ENCODE assay signal across 8 cellular contexts in genomic region chr3:4824948-4825325, GRCh38.
DNase-seq lines count a peak whose midpoint lies in the region; FAIRE-seq and TF ChIP-seq lines count a peak whose summit lies in the region.

No MANE protein-coding gene starts in this region.

- no peak overlapping the region for H3K4me2 ChIP-seq in fibroblast of lung (ENCODE audit: extremely low read depth, insufficient read depth, low read length)

- H3K27me3 ChIP-seq in fibroblast of lung (ENCODE audit: control insufficient read depth, insufficient read depth, low read length) (no peaks in the 10 kb centered on the region), skeletal muscle tissue (ENCODE audit: control insufficient read depth in 3 of 3, insufficient read depth in 3 of 3, low read length in 3 of 3) (no peaks in the 10 kb centered on the region)

- peak; percentile 74 for DNase-seq in H54 (ENCODE audit: insufficient read length, low spot score)
- DNase-seq in SW480 (ENCODE audit: low spot score): peak; percentile 92
- DNase-seq in fibroblast of lung (ENCODE audit: low read depth in 2 of 2): peak; percentile 37 to 91
- DNase-seq in MV-4-11 (lab: John Stamatoyannopoulos, UW): no peak
- DNase-seq in hippocampal formation (lab: John Stamatoyannopoulos, UW): no peak
- DNase-seq in NCI-H187 (lab: John Stamatoyannopoulos, UW): no peak
- no peak for DNase-seq in NCI-H1417 (lab: John Stamatoyannopoulos, UW)

- H3K36me3 ChIP-seq in fibroblast of lung (ENCODE audit: control insufficient read depth, insufficient read depth, low read length): no peaks in the 10 kb centered on the region
- H3K36me3 ChIP-seq in skeletal muscle tissue (ENCODE audit: control insufficient read depth in 3 of 3, insufficient read depth in 3 of 3, low read length in 3 of 3): peaks cover 0 to 2% (median 2%) of the 10 kb centered on the region in 3 donors

- H3K79me2 ChIP-seq in fibroblast of lung (ENCODE audit: control insufficient read depth, insufficient read depth, low read length): no peaks in the 10 kb centered on the region

- H3K4me1 ChIP-seq in fibroblast of lung (ENCODE audit: control insufficient read depth, extremely low read depth, insufficient read depth, low read length) (peaks cover 4% of the 10 kb centered on the region), skeletal muscle tissue (ENCODE audit: control insufficient read depth in 3 of 3, insufficient read depth in 3 of 3, low read length in 3 of 3) (peaks cover 52 to 68% (median 58%) of the 10 kb centered on the region in 3 donors)

- H3K9ac ChIP-seq in fibroblast of lung (ENCODE audit: insufficient read depth, low read length): no peak overlapping the region
- peak overlapping the region; percentile 26 to 89 (median 43) for H3K9ac ChIP-seq in skeletal muscle tissue (ENCODE audit: low read depth in 1 of 3, low read length in 3 of 3)

- no peak overlapping the region for H2AFZ ChIP-seq in fibroblast of lung (ENCODE audit: low read length)

- H3K4me3 ChIP-seq in fibroblast of lung (replicated peaks in 1 of 4; ENCODE audit: control extremely low read depth in 1 of 4, insufficient read depth in 1 of 4, low read depth in 3 of 4, low read length in 4 of 4): no peak overlapping the region
- peak overlapping the region in 2 of 3 donors; percentile 5 to 42 for H3K4me3 ChIP-seq in skeletal muscle tissue (ENCODE audit: low read length in 3 of 3)

- no peaks in the 10 kb centered on the region for H4K20me1 ChIP-seq in fibroblast of lung (ENCODE audit: control insufficient read depth, extremely low read depth, insufficient read depth, low read length)

- H3K9me3 ChIP-seq in fibroblast of lung (ENCODE audit: control insufficient read depth, insufficient read depth, low read depth, low read length) (no peaks in the 10 kb centered on the region), skeletal muscle tissue (ENCODE audit: control insufficient read depth in 3 of 3, low read length in 3 of 3) (no peaks in the 10 kb centered on the region)

- peak; percentile 48 for FAIRE-seq in H54 (lab: Jason Lieb, UNC)

- TF ChIP-seq POLR2A in H54 (IDR thresholded peaks at IDR 0.05; ENCODE audit: low read depth, low read length): no peak

- no peak for TF ChIP-seq CTCF in fibroblast of lung (conservative IDR thresholded peaks at IDR 0.05 in 1 of 2, IDR thresholded peaks at IDR 0.05 in 1 of 2; ENCODE audit: low read depth in 1 of 2, low read length in 2 of 2)

- H3K27ac ChIP-seq in fibroblast of lung (ENCODE audit: insufficient read depth, low read length) (no peak overlapping the region), skeletal muscle tissue (ENCODE audit: low read depth, low read length) (peak overlapping the region; percentile 76)

Comparison
In these comparisons a context has a peak if more than half of its experiments do, and no peak if none do; other contexts are left out.
1. DNase-seq: peak in H54 (single experiment), SW480 (single experiment) and fibroblast of lung (2 of 2); none in MV-4-11 (single experiment), hippocampal formation (0 of 2), NCI-H187 (0 of 2) and NCI-H1417 (0 of 3).
2. H3K4me3 ChIP-seq: peak in skeletal muscle tissue (2 of 3); none in fibroblast of lung (0 of 4).